In genomic region chr3:132554437-132554836, GRCh38 we compare ENCODE assay signal across 15 cellular contexts. TPM values are rescaled to one million over a fixed set of nuclear protein-coding genes. Genes with fewer than 3 reads are reported as not detected.
DNase-seq lines count a peak whose midpoint lies in the region; ATAC-seq, FAIRE-seq and TF ChIP-seq lines count a peak whose summit lies in the region.
"Had no signal": no experiment of that assay in that cellular context is flagged by ENCODE, and none has a peak within 500 bp of the region (broad histone marks: within the 10 kb centered on the region; RNA-seq: fewer than 3 reads in every experiment).

No MANE protein-coding gene starts in this region.

- H3K9me3 Mint-ChIP-seq in activated naive CD4-positive, alpha-beta T cell treated with anti-CD3 and anti-CD28 coated beads, Interleukin-2, amount 10 ng/mL, durations not matched to agents 7 days and 5 days, result no peaks in the 10 kb centered on the region
- H3K9me3 Mint-ChIP-seq: dendritic cell treated with granulocyte-macrophage colony-stimulating factor and Interleukin-4, amounts not matched to agents 40 ng/mL and 50 ng/mL, for 4 days had no signal

- POLR2A ChIA-PET in HepG2 (lab: Yijun Ruan, JAX), result no interaction called here

- no peak for TF ChIP-seq POLR2A in HepG2 (IDR thresholded peaks at IDR 0.05; ENCODE audit: insufficient read depth in 1 of 2, low read depth in 2 of 2, low read length in 2 of 2)

- TF ChIP-seq RAD21 in HepG2 (CRISPR knock-in tag; IDR thresholded peaks at IDR 0.05), result no peak

- H4K20me1 ChIP-seq in HepG2 (ENCODE audit: insufficient read depth, low read length), result no peaks in the 10 kb centered on the region

- in situ Hi-C loops in HepG2 (cut with HindIII; ENCODE audit: extremely low pct_ligation_motif_present, low pct_unique_long_range_greater_than_20kb), result no loop called here

- DNase-seq in DMS53 (lab: John Stamatoyannopoulos, UW), result peak; percentile 85
- DNase-seq in NCI-H2029 treated with DMSO at 0.1 percent for 48 hours (lab: John Stamatoyannopoulos, UW), result peak; percentile 88
- DNase-seq in HepG2 (ENCODE audit: low spot score), result peak; percentile 13
- DNase-seq in occipital lobe (lab: John Stamatoyannopoulos, UW), result no peak
- DNase-seq in activated naive CD4-positive, alpha-beta T cell treated with anti-CD3 and anti-CD28 coated beads, Interleukin-2, amount 10 ng/mL, durations not matched to agents 7 days and 5 days, result no peak
- DNase-seq in activated gamma-delta T cell (lab: John Stamatoyannopoulos, UW), result no peak
- DNase-seq in frontal cortex (ENCODE audit: low spot score in 2 of 2), result no peak
- DNase-seq: activated CD8-positive, alpha-beta memory T cell treated with anti-CD3 and anti-CD28 coated beads, Interleukin-2, amount 50 U/mL, for 4 hours; SK-N-SH; WERI-Rb-1 had no signal

- ATAC-seq in HepG2, result no peak

- H3K36me3 ChIP-seq in HepG2 (replicated peaks in 1 of 2; ENCODE audit: control insufficient read depth in 1 of 2, insufficient read depth in 2 of 2, low read length in 2 of 2), result peaks cover 0 to 9% of the 10 kb centered on the region in 2 experiments; a peak in 1 of 5 replicates
- H3K36me3 ChIP-seq: WERI-Rb-1 had no signal

- H3K27ac Mint-ChIP-seq in activated naive CD4-positive, alpha-beta T cell treated with anti-CD3 and anti-CD28 coated beads, Interleukin-2, amount 10 ng/mL, durations not matched to agents 7 days and 5 days, result no peak overlapping the region
- H3K27ac Mint-ChIP-seq: dendritic cell treated with granulocyte-macrophage colony-stimulating factor and Interleukin-4, amounts not matched to agents 40 ng/mL and 50 ng/mL, for 4 days; progenitor cell of endocrine pancreas had no signal

- intact Hi-C loops in HepG2 (cut with micrococcal nuclease; ENCODE audit: unreplicated experiment), result no loop called here

- peaks cover 10% of the 10 kb centered on the region for H3K4me1 ChIP-seq in HepG2 (ENCODE audit: insufficient read depth, low read length)

- H3K79me2 ChIP-seq in HepG2 (ENCODE audit: insufficient read depth, low read length), result no peaks in the 10 kb centered on the region

- BruUV-seq in HepG2 (replicated peaks; lab: Mats Ljungman, UMichigan), result no TSS peak

- no peak overlapping the region for H2AFZ ChIP-seq in HepG2 (ENCODE audit: low read length)

- no peaks in the 10 kb centered on the region for H3K27me3 ChIP-seq in HepG2 (ENCODE audit: control insufficient read depth in 1 of 2, insufficient read depth in 2 of 2, low read length in 2 of 2)

- no peak overlapping the region for H3K9ac ChIP-seq in HepG2 (ENCODE audit: insufficient read depth, low read depth, low read length)
- H3K9ac ChIP-seq: SK-N-SH had no signal

- peaks cover 12% of the 10 kb centered on the region for H3K4me1 Mint-ChIP-seq in activated naive CD4-positive, alpha-beta T cell treated with anti-CD3 and anti-CD28 coated beads, Interleukin-2, amount 10 ng/mL, durations not matched to agents 7 days and 5 days

- FAIRE-seq in HepG2 (lab: Jason Lieb, UNC), result no peak
- FAIRE-seq in frontal cortex (lab: Jason Lieb, UNC), result no peak
- FAIRE-seq: H1 had no signal

- H3K4me2 ChIP-seq in HepG2 (ENCODE audit: low read depth, low read length), result no peak overlapping the region
- H3K4me2 ChIP-seq: SK-N-SH had no signal

- H3K27ac ChIP-seq in VCaP (peak overlapping the region; percentile 63), HepG2 (ENCODE audit: extremely low read length, insufficient read depth, low read length) (no peak overlapping the region)
- H3K27ac ChIP-seq: WERI-Rb-1 had no signal

- no peaks in the 10 kb centered on the region for H3K36me3 Mint-ChIP-seq in activated naive CD4-positive, alpha-beta T cell treated with anti-CD3 and anti-CD28 coated beads, Interleukin-2, amount 10 ng/mL, durations not matched to agents 7 days and 5 days

- CTCF ChIA-PET in HepG2 (lab: Yijun Ruan, JAX; ENCODE audit: low intra/inter-chr PET ratio, low total read pairs), result no interaction called here
- CTCF ChIA-PET in activated naive CD4-positive, alpha-beta T cell treated with anti-CD3 and anti-CD28 coated beads, Interleukin-2, amount 10 ng/mL, durations not matched to agents 7 days and 5 days (lab: Charles Lee), result no interaction called here

- H3K4me3 ChIP-seq in HepG2 (replicated peaks in 1 of 3; ENCODE audit: insufficient read depth in 1 of 3, low read depth in 2 of 3, low read length in 3 of 3), result no peak overlapping the region

- no peaks in the 10 kb centered on the region for H3K9me3 ChIP-seq in HepG2 (ENCODE audit: low read length)
- H3K9me3 ChIP-seq: SK-N-SH had no signal

- no peaks in the 10 kb centered on the region for H3K27me3 Mint-ChIP-seq in activated naive CD4-positive, alpha-beta T cell treated with anti-CD3 and anti-CD28 coated beads, Interleukin-2, amount 10 ng/mL, durations not matched to agents 7 days and 5 days
- H3K27me3 Mint-ChIP-seq: dendritic cell treated with granulocyte-macrophage colony-stimulating factor and Interleukin-4, amounts not matched to agents 40 ng/mL and 50 ng/mL, for 4 days; progenitor cell of endocrine pancreas had no signal

- 72% methylated on average over 8 of the region's 8 CpGs for WGBS in HepG2 (ENCODE audit: low lambda C conversion rate)

- no peak overlapping the region for H3K4me3 Mint-ChIP-seq in activated naive CD4-positive, alpha-beta T cell treated with anti-CD3 and anti-CD28 coated beads, Interleukin-2, amount 10 ng/mL, durations not matched to agents 7 days and 5 days
- H3K4me3 Mint-ChIP-seq: dendritic cell treated with granulocyte-macrophage colony-stimulating factor and Interleukin-4, amounts not matched to agents 40 ng/mL and 50 ng/mL, for 4 days had no signal

- TF ChIP-seq EP300 in HepG2 (IDR thresholded peaks at IDR 0.05; ENCODE audit: low read depth in 2 of 2, low read length in 2 of 2), result no peak
- no peak for TF ChIP-seq EP300 in HepG2 (CRISPR knock-in tag; IDR thresholded peaks at IDR 0.05; ENCODE audit: borderline replicate concordance)

- TF ChIP-seq CTCF in VCaP (conservative IDR thresholded peaks at IDR 0.05) (no peak), HepG2 (CRISPR knock-in tag; IDR thresholded peaks at IDR 0.05) (no peak)

TF ChIP-seq in HepG2, 621 proteins besides CTCF, POLR2A, EP300 and RAD21 (continues in another document):
- TF ChIP-seq CBX2 (IDR thresholded peaks at IDR 0.05; ENCODE audit: low read depth, low read length) (no peak), CBX2 (CRISPR knock-in tag; IDR thresholded peaks at IDR 0.05; ENCODE audit: low read depth) (no peak), KLF6 (CRISPR knock-in tag; IDR thresholded peaks at IDR 0.05) (no peak), POLR2AphosphoS2 (IDR thresholded peaks at IDR 0.05; ENCODE audit: low read depth, low read length) (no peak), PRPF4 (IDR thresholded peaks at IDR 0.05; ENCODE audit: low read depth, low read length, poor library complexity, severe bottlenecking) (no peak), NCOA1 (CRISPR knock-in tag; IDR thresholded peaks at IDR 0.05) (no peak), TBX3 (IDR thresholded peaks at IDR 0.05; ENCODE audit: borderline replicate concordance) (no peak), ZNF232 (CRISPR knock-in tag; IDR thresholded peaks at IDR 0.05; ENCODE audit: borderline replicate concordance) (no peak)

RNA-seq across cellular contexts. Expression of gene ACKR4, which starts 42.6 kb away (rescaled TPM):
- total RNA-seq in HepG2 (2016; rRNA removed; fragmentation: Illumina TruSeq; extraction: Trizol) (not detected in 2 replicates), occipital lobe (0.16 TPM), frontal cortex (not detected)
- not detected in 2 replicates for total RNA-seq in HepG2 (2016; cell fraction: cytosol; rRNA removed; fragmentation: Illumina TruSeq; extraction: Trizol; ENCODE audit: low read depth)
- total RNA-seq in HepG2 (2016; cell fraction: insoluble cytoplasmic fraction; rRNA removed; fragmentation: Illumina TruSeq; extraction: Trizol), result not detected in 2 replicates
- total RNA-seq in HepG2 (2016; cell fraction: membrane; rRNA removed; fragmentation: Illumina TruSeq; extraction: Trizol), result not detected in 2 replicates
- not detected in 2 replicates for total RNA-seq in HepG2 (2016; cell fraction: nucleus; rRNA removed; fragmentation: Illumina TruSeq; extraction: Trizol)
- polyA plus RNA-seq in HepG2 (2011; rRNA removed), result 0.07 and 0.16 TPM in 2 replicates
- not detected in 2 replicates for polyA plus RNA-seq in HepG2 (2011; cell fraction: cytosol; rRNA removed)
- polyA plus RNA-seq in HepG2 (2011; cell fraction: nucleus; rRNA removed), result 0.07 and 0.10 TPM in 2 replicates
- polyA plus RNA-seq in HepG2 (2012), result 0.13 and 0.19 TPM in 2 replicates
- not detected in 2 replicates for polyA plus RNA-seq in HepG2 (2016; cell fraction: cytosol; fragmentation: Illumina TruSeq; extraction: Trizol; ENCODE audit: low read depth)
- not detected in 2 replicates for polyA plus RNA-seq in HepG2 (2016; cell fraction: insoluble cytoplasmic fraction; fragmentation: Illumina TruSeq; extraction: Trizol; ENCODE audit: low read depth)
- polyA plus RNA-seq in HepG2 (2016; cell fraction: membrane; fragmentation: Illumina TruSeq; extraction: Trizol; ENCODE audit: low read depth), result not detected in 2 replicates
- 0.25 and 0.32 TPM in 2 replicates for polyA plus RNA-seq in HepG2 (2016; cell fraction: nucleus; fragmentation: Illumina TruSeq; extraction: Trizol; ENCODE audit: insufficient read depth, low read depth)
- not detected in 2 replicates for polyA minus RNA-seq in HepG2 (2011; rRNA and poly(A)+ RNA removed; ENCODE audit: low replicate concordance)
- polyA minus RNA-seq in HepG2 (2011; cell fraction: cytosol; rRNA and poly(A)+ RNA removed), result not detected in 2 replicates
- polyA minus RNA-seq in HepG2 (2011; cell fraction: nucleus; rRNA and poly(A)+ RNA removed), result 0.26 TPM in 1 of 2 replicates, not detected in the other
- total RNA-seq: Daoy, H1, progenitor cell of endocrine pancreas had no signal
- polyA plus RNA-seq: H1 had no signal

Comparison
In these comparisons a context has a peak if more than half of its experiments do, and no peak if none do; other contexts are left out.
1. DNase-seq: peak in DMS53 (single experiment), NCI-H2029 treated with DMSO at 0.1 percent for 48 hours (single experiment) and HepG2 (single experiment); none in occipital lobe (single experiment), activated naive CD4-positive, alpha-beta T cell treated with anti-CD3 and anti-CD28 coated beads, Interleukin-2, amount 10 ng/mL, durations not matched to agents 7 days and 5 days (single experiment), activated gamma-delta T cell (single experiment) and frontal cortex (0 of 2).